Comparison of ENCODE assay signal across 9 cellular contexts in the genomic region with DNA sequence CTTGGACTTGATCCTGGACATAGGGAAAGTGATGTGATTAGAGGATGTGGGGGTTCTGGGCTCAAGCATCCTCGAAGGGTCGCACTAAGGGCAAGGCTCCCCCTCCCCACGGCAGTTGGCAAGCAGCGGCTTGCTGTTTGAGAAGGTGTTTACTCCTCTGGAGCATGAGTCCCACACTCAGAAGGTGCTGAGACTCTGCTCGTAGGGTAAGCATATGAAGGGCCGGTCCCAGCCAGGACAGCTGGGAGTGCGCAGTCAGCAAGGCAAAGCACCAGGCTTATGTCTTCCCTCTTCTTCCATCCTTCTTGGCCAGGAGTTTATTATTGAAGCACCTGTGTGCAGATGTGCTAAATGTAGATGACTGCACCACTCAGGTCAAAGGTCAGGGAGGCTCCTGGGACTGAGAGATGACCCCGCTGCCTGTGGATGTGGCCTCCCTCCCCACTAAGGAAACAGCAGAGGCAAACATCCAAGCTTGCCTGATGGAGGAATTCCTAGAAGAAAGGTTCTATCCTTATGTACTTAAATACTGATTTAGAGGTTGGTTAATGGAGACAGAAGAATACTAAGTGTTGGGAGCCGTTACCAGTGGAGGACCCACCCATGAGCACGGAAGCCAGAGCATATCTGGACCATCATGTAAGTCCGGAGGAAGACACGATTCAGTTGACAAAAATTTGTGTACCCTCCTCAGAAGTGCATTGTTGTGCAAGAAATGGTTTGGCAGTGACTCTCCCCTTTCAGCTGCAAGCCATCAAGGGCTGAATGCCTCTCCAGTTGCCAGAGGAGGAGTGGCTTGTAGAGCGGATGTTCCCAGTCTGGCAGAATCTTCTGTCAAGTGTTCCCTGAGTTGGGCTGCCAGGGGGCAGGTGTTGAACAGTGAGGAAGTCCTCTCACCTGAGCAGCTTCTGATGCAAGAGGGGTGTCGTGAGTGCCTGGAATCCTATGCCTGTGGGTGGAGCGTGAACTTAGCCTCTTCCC. TPM values are rescaled to one million over a fixed set of nuclear protein-coding genes. Genes with fewer than 3 reads are reported as not detected.
DNase-seq lines count a peak whose midpoint lies in the region; ATAC-seq and TF ChIP-seq lines count a peak whose summit lies in the region.
"Had no signal": no experiment of that assay in that cellular context is flagged by ENCODE, and none has a peak within 500 bp of the region (broad histone marks: within the 10 kb centered on the region; RNA-seq: fewer than 3 reads in every experiment).

No MANE protein-coding gene starts in this region.

- H3K4me3 Mint-ChIP-seq in nephron progenitor cell: no peak overlapping the region
- H3K4me3 Mint-ChIP-seq: central memory CD8-positive, alpha-beta T cell had no signal

- H3K4me1 ChIP-seq in PC-3 (ENCODE audit: insufficient read depth, low read length) (peaks cover 52% of the 10 kb centered on the region), foreskin keratinocyte (peaks cover 22% of the 10 kb centered on the region), trophoblast cell (ENCODE audit: control insufficient read depth in 1 of 2, insufficient read depth in 2 of 2, low read length in 2 of 2) (peaks cover 3 to 8% of the 10 kb centered on the region in 2 experiments)

- no peak overlapping the region for H3K9ac ChIP-seq in PC-3 (ENCODE audit: low read length)
- H3K9ac ChIP-seq in trophoblast cell (ENCODE audit: low read length): no peak overlapping the region

- no peaks in the 10 kb centered on the region for H3K9me2 ChIP-seq in PC-3 (replicated peaks; ENCODE audit: low read length)

- no peak overlapping the region for H3K18ac ChIP-seq in trophoblast cell (ENCODE audit: low read length)

- H3K79me1 ChIP-seq in trophoblast cell (ENCODE audit: low read length): peaks cover 2% of the 10 kb centered on the region

- H3F3A ChIP-seq in PC-3 (ENCODE audit: low read length, unreplicated experiment): no peaks in the 10 kb centered on the region

- intact Hi-C loops in PC-3 (cut with micrococcal nuclease): loop anchor here (5.0 kb wide), 1 partner anchor 73 kb away; no protein-coding TSS in a partner anchor

- peak; percentile 65 for DNase-seq in ELF-1 (ENCODE audit: low read depth, low spot score)
- DNase-seq in PC-3: peak; percentile 93
- DNase-seq in foreskin keratinocyte: peak; percentile 98 to 99
- peak; percentile 99 for DNase-seq in trophoblast cell
- DNase-seq in nephron progenitor cell: no peak
- DNase-seq in D341Med (ENCODE audit: low spot score): no peak
- DNase-seq in mesenteric fat pad (ENCODE audit: low spot score): no peak
- no peak for DNase-seq in effector CD8-positive, alpha-beta T cell (lab: John Stamatoyannopoulos, UW)

- no peak overlapping the region for H4K8ac ChIP-seq in trophoblast cell (ENCODE audit: low read depth, low read length)

- H3K27ac ChIP-seq in PC-3 (ENCODE audit: low read length): peak overlapping the region; percentile 99
- H3K27ac ChIP-seq in foreskin keratinocyte: peak overlapping the region; percentile 28
- H3K27ac ChIP-seq in trophoblast cell (ENCODE audit: low read depth, low read length): no peak overlapping the region

- H3K14ac ChIP-seq in trophoblast cell (ENCODE audit: low read length): no peak overlapping the region

- H3K23ac ChIP-seq in trophoblast cell (ENCODE audit: low read length): no peak overlapping the region

- no peak overlapping the region for H2BK12ac ChIP-seq in trophoblast cell (ENCODE audit: low read length)

- no peak overlapping the region for H2AK5ac ChIP-seq in trophoblast cell (ENCODE audit: low read length)

- no peak overlapping the region for H3K4ac ChIP-seq in trophoblast cell (ENCODE audit: low read depth, low read length)

- no peak overlapping the region for H3K27ac Mint-ChIP-seq in nephron progenitor cell

- no TSS peak for BruUV-seq in PC-3 (replicated peaks; lab: Mats Ljungman, UMichigan)

- H3K27me3 Mint-ChIP-seq in nephron progenitor cell (ENCODE audit: low read depth, poor library complexity): peaks cover 8% of the 10 kb centered on the region

- peaks cover 34% of the 10 kb centered on the region for H3K4me1 Mint-ChIP-seq in nephron progenitor cell
- H3K4me1 Mint-ChIP-seq: central memory CD8-positive, alpha-beta T cell had no signal

- H4K12ac ChIP-seq in trophoblast cell (ENCODE audit: low read depth, low read length): no peak overlapping the region

- no peaks in the 10 kb centered on the region for H3K36me3 ChIP-seq in PC-3 (ENCODE audit: low read depth, low read length)
- no peaks in the 10 kb centered on the region for H3K36me3 ChIP-seq in trophoblast cell (ENCODE audit: control insufficient read depth in 1 of 2, insufficient read depth in 2 of 2, low read length in 2 of 2)

- POLR2A ChIA-PET in PC-3 (lab: Charles Lee; ENCODE audit: unreplicated experiment): no interaction called here

- H3K4me2 ChIP-seq in PC-3 (ENCODE audit: low read length): peak overlapping the region; percentile 74
- H3K4me2 ChIP-seq in trophoblast cell (ENCODE audit: low read length): no peak overlapping the region

- H2AFZ ChIP-seq in PC-3 (ENCODE audit: low read length) (peak overlapping the region; percentile 25; the same call in 1 of the 2 replicates), trophoblast cell (ENCODE audit: insufficient read depth, low read length, poor library complexity) (peak overlapping the region; percentile 48)

- H3K4me3 ChIP-seq in PC-3 (ENCODE audit: low read length) (0 out of 2 replicates have a peak overlapping the region, but pooled peaks have one; percentile 3), trophoblast cell (ENCODE audit: low read depth, low read length) (no peak overlapping the region)

- H3K27me3 ChIP-seq in PC-3 (ENCODE audit: low read length) (no peaks in the 10 kb centered on the region), foreskin keratinocyte (no peaks in the 10 kb centered on the region), trophoblast cell (ENCODE audit: insufficient read depth, low read length) (no peaks in the 10 kb centered on the region)

- ATAC-seq in PC-3: peak; percentile 31
- ATAC-seq in foreskin keratinocyte: peak; percentile 74

- no CpG with 5 or more reads among the region's 15 CpGs for WGBS in trophoblast cell (ENCODE audit: extremely low coverage, insufficient coverage, insufficient read length)

- H2BK5ac ChIP-seq in trophoblast cell (ENCODE audit: low read depth, low read length, poor library complexity): no peak overlapping the region

- no peak overlapping the region for H2BK120ac ChIP-seq in trophoblast cell (ENCODE audit: insufficient read depth, low read length, poor library complexity)

- no peaks in the 10 kb centered on the region for H4K20me1 ChIP-seq in PC-3 (ENCODE audit: low read length)

- TF ChIP-seq CTCF in PC-3 (conservative IDR thresholded peaks at IDR 0.05; ENCODE audit: low read depth, low read length) (no peak), foreskin keratinocyte (conservative IDR thresholded peaks at IDR 0.05) (peak; percentile 61), nephron progenitor cell (IDR thresholded peaks at IDR 0.05) (no peak)

- no peaks in the 10 kb centered on the region for H3K9me3 Mint-ChIP-seq in nephron progenitor cell
- H3K9me3 Mint-ChIP-seq: central memory CD8-positive, alpha-beta T cell had no signal

- H3K36me3 Mint-ChIP-seq in nephron progenitor cell (ENCODE audit: low read depth): no peaks in the 10 kb centered on the region

- no peak overlapping the region for H4K91ac ChIP-seq in trophoblast cell (ENCODE audit: low read depth, low read length)

- H3K79me2 ChIP-seq in PC-3 (ENCODE audit: low read length) (no peaks in the 10 kb centered on the region), trophoblast cell (ENCODE audit: control insufficient read depth, insufficient read depth, low read length, poor library complexity) (no peaks in the 10 kb centered on the region)

- H3K9me3 ChIP-seq in PC-3 (ENCODE audit: low read length) (no peaks in the 10 kb centered on the region), trophoblast cell (ENCODE audit: insufficient read depth, low read depth, low read length) (peaks cover 2% of the 10 kb centered on the region)

- CTCF ChIA-PET in PC-3 (lab: Charles Lee): interaction anchor here (1.2 kb wide), 1 partner anchor 67 kb away, joined by 4 read pairs; no protein-coding TSS in a partner anchor

RNA-seq across cellular contexts. Expression of a gene that starts 27.2 kb away (rescaled TPM):
- total RNA-seq in PC-3 (2014; rRNA removed): 29.7 and 38.2 TPM in 2 replicates
- total RNA-seq in foreskin keratinocyte: 28.4 and 37.8 TPM in 2 replicates
- 33.6 and 40.7 TPM in 2 replicates for polyA plus RNA-seq in foreskin keratinocyte
- 21.1 and 23.7 TPM in 2 replicates for polyA plus RNA-seq in trophoblast cell (2013)
- 19.5 TPM for total RNA-seq in mesenteric fat pad

Comparison
In these comparisons a context has a peak if more than half of its experiments do, and no peak if none do; other contexts are left out.
1. DNase-seq: peak in ELF-1 (single experiment), PC-3 (single experiment), foreskin keratinocyte (2 of 2) and trophoblast cell (2 of 2); none in nephron progenitor cell (single experiment), D341Med (single experiment), mesenteric fat pad (single experiment) and effector CD8-positive, alpha-beta T cell (single experiment).